27 cellular contexts compared by ENCODE assay signal in the genomic region with DNA sequence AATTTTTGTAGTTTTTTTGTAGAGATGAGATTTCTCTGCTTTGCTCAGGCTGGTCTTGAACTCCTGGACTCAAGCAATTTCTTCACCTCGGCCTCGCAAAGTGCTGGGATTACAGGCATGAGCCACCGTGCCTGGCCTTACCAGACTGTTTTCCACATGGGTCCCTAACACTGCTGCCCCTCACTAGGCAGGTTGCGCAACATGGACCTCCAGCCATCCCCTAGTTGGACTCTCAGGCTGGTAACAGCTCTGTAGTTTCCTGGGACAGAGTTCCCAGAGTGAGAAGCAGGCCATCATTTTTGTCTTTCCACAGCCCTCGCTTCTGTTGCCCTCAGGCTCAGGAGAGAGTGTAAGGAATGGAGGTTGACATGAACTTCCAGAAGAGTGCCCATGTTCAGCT.
DNase-seq lines count a peak whose midpoint lies in the region; ATAC-seq, FAIRE-seq and TF ChIP-seq lines count a peak whose summit lies in the region.
"Had no signal": no experiment of that assay in that cellular context is flagged by ENCODE, and none has a peak within 500 bp of the region (broad histone marks: within the 10 kb centered on the region; RNA-seq: fewer than 3 reads in every experiment).

No MANE protein-coding gene starts in this region.

- H4K5ac ChIP-seq in H1 (ENCODE audit: insufficient read length, low read depth, low read length): no peak overlapping the region

- H3K36me3 ChIP-seq in HepG2 (replicated peaks in 1 of 2; ENCODE audit: control insufficient read depth in 1 of 2, insufficient read depth in 2 of 2, low read length in 2 of 2) (no peaks in the 10 kb centered on the region), right lobe of liver (no peaks in the 10 kb centered on the region), H1 (ENCODE audit: control insufficient read depth in 2 of 4, insufficient read depth in 4 of 4, low read length in 3 of 4) (no peaks in the 10 kb centered on the region)
- H3K36me3 ChIP-seq: BE2C, BLaER1 had no signal

- H3K4ac ChIP-seq in H1 (replicated peaks; ENCODE audit: insufficient read length, low read depth, low read length): no peak overlapping the region

- H3K79me2 ChIP-seq in HepG2 (ENCODE audit: insufficient read depth, low read length) (no peaks in the 10 kb centered on the region), H1 (ENCODE audit: control insufficient read depth in 1 of 2, insufficient read depth in 2 of 2, low read length in 2 of 2) (no peaks in the 10 kb centered on the region)

- intact Hi-C loops in HepG2 (cut with micrococcal nuclease; ENCODE audit: unreplicated experiment) (no loop called here), right lobe of liver (cut with DNase I) (no loop called here)

- H3K27me3 ChIP-seq in HepG2 (ENCODE audit: control insufficient read depth in 1 of 2, insufficient read depth in 2 of 2, low read length in 2 of 2) (no peaks in the 10 kb centered on the region), right lobe of liver (no peaks in the 10 kb centered on the region), H1 (replicated peaks in 1 of 4; ENCODE audit: control insufficient read depth in 3 of 4, extremely low read depth in 1 of 4, insufficient read depth in 3 of 4, low read length in 3 of 4) (no peaks in the 10 kb centered on the region)
- H3K27me3 ChIP-seq: BE2C, BLaER1 had no signal

- no peak for TF ChIP-seq CTCF in HepG2 (CRISPR knock-in tag; IDR thresholded peaks at IDR 0.05)
- no peak for TF ChIP-seq CTCF in right lobe of liver (IDR thresholded peaks at IDR 0.05)
- TF ChIP-seq CTCF in H1 (IDR thresholded peaks at IDR 0.05; ENCODE audit: control extremely low read depth in 1 of 3, insufficient read depth in 1 of 3, low read depth in 1 of 3, low read length in 3 of 3): no peak

- in situ Hi-C loops in HepG2 (cut with HindIII; ENCODE audit: extremely low pct_ligation_motif_present, low pct_unique_long_range_greater_than_20kb): no loop called here

- H4K8ac ChIP-seq in H1 (ENCODE audit: extremely low read depth, insufficient read depth, low read length): no peak overlapping the region

- no peak for TF ChIP-seq EP300 in HepG2 (IDR thresholded peaks at IDR 0.05; ENCODE audit: low read depth in 2 of 2, low read length in 2 of 2)
- no peak for TF ChIP-seq EP300 in HepG2 (CRISPR knock-in tag; IDR thresholded peaks at IDR 0.05; ENCODE audit: borderline replicate concordance)
- no peak for TF ChIP-seq EP300 in Ishikawa (IDR thresholded peaks at IDR 0.05; ENCODE audit: borderline replicate concordance)
- TF ChIP-seq EP300 in H1 (IDR thresholded peaks at IDR 0.05; ENCODE audit: borderline replicate concordance in 1 of 2, low read depth in 2 of 2, low read length in 2 of 2): no peak

- no peak overlapping the region for H2BK20ac ChIP-seq in H1 (ENCODE audit: low read length)

- no peak overlapping the region for H3K9ac ChIP-seq in HepG2 (ENCODE audit: insufficient read depth, low read depth, low read length)
- H3K9ac ChIP-seq in H1 (replicated peaks in 1 of 4; ENCODE audit: extremely low read depth in 1 of 4, low read depth in 3 of 4, low read length in 3 of 4): no peak overlapping the region
- H3K9ac ChIP-seq: BLaER1 had no signal

- no peak overlapping the region for H2BK15ac ChIP-seq in H1 (ENCODE audit: low read length)

- no peak overlapping the region for H4K91ac ChIP-seq in H1 (replicated peaks; ENCODE audit: insufficient read length, low read length)

- no peaks in the 10 kb centered on the region for H4K20me1 ChIP-seq in HepG2 (ENCODE audit: insufficient read depth, low read length)
- no peaks in the 10 kb centered on the region for H4K20me1 ChIP-seq in H1 (replicated peaks in 1 of 2; ENCODE audit: control insufficient read depth in 1 of 2, insufficient read depth in 2 of 2, low read length in 2 of 2)
- H4K20me1 ChIP-seq: BLaER1 had no signal

- H2AFZ ChIP-seq in HepG2 (ENCODE audit: low read length): no peak overlapping the region
- no peak overlapping the region for H2AFZ ChIP-seq in H1 (ENCODE audit: low read length)

- H3K4me1 ChIP-seq in HepG2 (ENCODE audit: insufficient read depth, low read length) (no peaks in the 10 kb centered on the region), right lobe of liver (no peaks in the 10 kb centered on the region), H1 (replicated peaks in 1 of 4; ENCODE audit: control insufficient read depth in 3 of 4, insufficient read depth in 4 of 4, low read length in 3 of 4) (no peaks in the 10 kb centered on the region)
- H3K4me1 ChIP-seq: BE2C, BLaER1 had no signal

- no peak overlapping the region for H3K56ac ChIP-seq in H1 (replicated peaks; ENCODE audit: insufficient read length, low read depth, low read length)

- no peak overlapping the region for H2AK5ac ChIP-seq in H1 (ENCODE audit: low read depth, low read length)

- H3K4me3 ChIP-seq in HepG2 (replicated peaks in 1 of 3; ENCODE audit: insufficient read depth in 1 of 3, low read depth in 2 of 3, low read length in 3 of 3) (no peak overlapping the region), right lobe of liver (no peak overlapping the region), H1 (ENCODE audit: extremely low read depth in 1 of 4, insufficient read depth in 2 of 4, low read depth in 3 of 4, low read length in 4 of 4) (no peak overlapping the region)
- H3K4me3 ChIP-seq: BLaER1, GM12878 had no signal

- CTCF ChIA-PET in HepG2 (lab: Yijun Ruan, JAX; ENCODE audit: low intra/inter-chr PET ratio, low total read pairs): no interaction called here
- CTCF ChIA-PET in H1 (lab: Charles Lee; ENCODE audit: partially characterized antibody): interaction anchor here (1.0 to 1.1 kb wide), 2 partner anchors 11 to 39 kb away, joined by 3 read pairs; no protein-coding TSS in a partner anchor

- 17% methylated on average over 3 of the region's 5 CpGs for WGBS in HepG2 (ENCODE audit: low lambda C conversion rate)
- WGBS in right lobe of liver (ENCODE audit: insufficient coverage, low coverage, low lambda C conversion rate, missing lambda C conversion rate): 69% methylated on average over 5 of the region's 5 CpGs
- 89% methylated on average over 5 of the region's 5 CpGs; no CpG with 5 or more reads in 1 of the 2 experiments for WGBS in H1 (ENCODE audit: extremely low coverage in 1 of 2, insufficient coverage in 1 of 2, insufficient read length in 1 of 2, insufficient replicate concordance in 2 of 2, low coverage in 1 of 2, low lambda C conversion rate in 2 of 2, missing lambda C conversion rate in 1 of 2), 2 experiments

- no peak for DNase-seq in HepG2 (ENCODE audit: low spot score)
- DNase-seq in right lobe of liver: no peak
- no peak for DNase-seq in H1 (ENCODE audit: low read depth in 1 of 2, low spot score in 2 of 2)
- no peak for DNase-seq in LoVo (ENCODE audit: low spot score)
- DNase-seq: 8988T; ACHN; BE2C; C1 segment of cervical spinal cord; CD4-positive, alpha-beta memory T cell; CD4-positive, CD25-positive, alpha-beta regulatory T cell; CD8-positive, alpha-beta memory T cell; COR-L47; DMS 273 treated with DMSO at 0.1 percent for 48 hours; DMS153; DMS53; DMS79; DND-41; EL; GDM1 had no signal

- H2BK5ac ChIP-seq in H1 (ENCODE audit: low read depth, low read length): no peak overlapping the region

- FAIRE-seq in HepG2 (lab: Jason Lieb, UNC) (no peak), H1 (lab: Jason Lieb, UNC) (no peak)
- FAIRE-seq: A204.1, GM12878, GM12892, GM18507 had no signal

- TF ChIP-seq POLR2A in HepG2 (IDR thresholded peaks at IDR 0.05; ENCODE audit: insufficient read depth in 1 of 2, low read depth in 2 of 2, low read length in 2 of 2) (no peak), right lobe of liver (IDR thresholded peaks at IDR 0.05) (no peak), H1 (IDR thresholded peaks at IDR 0.05; ENCODE audit: control extremely low read depth in 1 of 2, low read depth in 2 of 2, low read length in 2 of 2) (no peak)

- TF ChIP-seq RAD21 in HepG2 (CRISPR knock-in tag; IDR thresholded peaks at IDR 0.05) (no peak), Ishikawa (IDR thresholded peaks at IDR 0.05; ENCODE audit: low read depth) (no peak), H1 (IDR thresholded peaks at IDR 0.05 in 1 of 2, conservative IDR thresholded peaks at IDR 0.05 in 1 of 2; ENCODE audit: low read depth in 2 of 2, low read length in 2 of 2) (no peak)

- H2BK12ac ChIP-seq in H1 (ENCODE audit: low read depth, low read length): no peak overlapping the region

- no peak for ATAC-seq in HepG2
- ATAC-seq in right lobe of liver: no peak
- ATAC-seq in HG02885 (IDR thresholded peaks at IDR 0.05; ENCODE audit: poor library complexity, unreplicated experiment): no peak
- no peak for ATAC-seq in HG03354 (IDR thresholded peaks at IDR 0.05; ENCODE audit: poor library complexity, severe bottlenecking, unreplicated experiment)
- ATAC-seq: GM12878 had no signal

- no peak overlapping the region for H3K23ac ChIP-seq in H1 (ENCODE audit: insufficient read length)

- H3K79me1 ChIP-seq in H1 (ENCODE audit: low read depth, low read length): no peaks in the 10 kb centered on the region

- H3K9me3 ChIP-seq in HepG2 (ENCODE audit: low read length) (no peaks in the 10 kb centered on the region), right lobe of liver (no peaks in the 10 kb centered on the region), H1 (ENCODE audit: insufficient read depth in 2 of 2, low read depth in 1 of 2, low read length in 1 of 2) (no peaks in the 10 kb centered on the region)
- H3K9me3 ChIP-seq: BE2C, BLaER1 had no signal

- H3K18ac ChIP-seq in H1 (ENCODE audit: extremely low read depth, low read length): no peak overlapping the region

- no peak overlapping the region for H3K4me2 ChIP-seq in HepG2 (ENCODE audit: low read depth, low read length)
- no peak overlapping the region for H3K4me2 ChIP-seq in H1 (ENCODE audit: insufficient read depth in 1 of 2, low read depth in 2 of 2, low read length in 2 of 2)
- H3K4me2 ChIP-seq: BLaER1 had no signal

- H3K23me2 ChIP-seq in H1 (ENCODE audit: low read depth, low read length): no peaks in the 10 kb centered on the region

- H3K14ac ChIP-seq in H1 (ENCODE audit: insufficient read length): no peak overlapping the region

- BruUV-seq in HepG2 (replicated peaks; lab: Mats Ljungman, UMichigan): no TSS peak

- POLR2A ChIA-PET in HepG2 (lab: Yijun Ruan, JAX): no interaction called here
- POLR2A ChIA-PET in H1 (lab: Charles Lee; ENCODE audit: partially characterized antibody): no interaction called here

- H2BK120ac ChIP-seq in H1 (replicated peaks; ENCODE audit: low read depth, low read length): no peak overlapping the region

- H3K27ac ChIP-seq in HepG2 (ENCODE audit: extremely low read length, insufficient read depth, low read length): no peak overlapping the region
- no peak overlapping the region for H3K27ac ChIP-seq in right lobe of liver
- H3K27ac ChIP-seq in H1 (ENCODE audit: low read depth, low read length): no peak overlapping the region
- H3K27ac ChIP-seq: BLaER1 had no signal

TF ChIP-seq in HepG2, 621 proteins besides CTCF, POLR2A, EP300 and RAD21 (continues in another document):
- TF ChIP-seq CEBPB (IDR thresholded peaks at IDR 0.05; ENCODE audit: borderline replicate concordance, low read depth, low read length): peak; percentile 76

TF ChIP-seq in Ishikawa, 13 proteins besides CTCF, POLR2A, EP300 and RAD21 (continues in another document):
- no peak for TF ChIP-seq YY1 (IDR thresholded peaks at IDR 0.05; ENCODE audit: low read depth)

TF ChIP-seq in H1, 55 proteins besides CTCF, POLR2A, EP300 and RAD21:
- TF ChIP-seq TBP (IDR thresholded peaks at IDR 0.05; ENCODE audit: low read depth, low read length): no peak
- TF ChIP-seq CEBPB (IDR thresholded peaks at IDR 0.05; ENCODE audit: low read depth, low read length): peak; percentile 84

Comparison
In these comparisons a context has a peak if more than half of its experiments do, and no peak if none do; other contexts are left out.
1. Of the 41 proteins assayed by ChIP-seq in both HepG2 and H1: peak only in HepG2: none; only in H1: none; in both: CEBPB; in neither: 40.